In the genomic region with DNA sequence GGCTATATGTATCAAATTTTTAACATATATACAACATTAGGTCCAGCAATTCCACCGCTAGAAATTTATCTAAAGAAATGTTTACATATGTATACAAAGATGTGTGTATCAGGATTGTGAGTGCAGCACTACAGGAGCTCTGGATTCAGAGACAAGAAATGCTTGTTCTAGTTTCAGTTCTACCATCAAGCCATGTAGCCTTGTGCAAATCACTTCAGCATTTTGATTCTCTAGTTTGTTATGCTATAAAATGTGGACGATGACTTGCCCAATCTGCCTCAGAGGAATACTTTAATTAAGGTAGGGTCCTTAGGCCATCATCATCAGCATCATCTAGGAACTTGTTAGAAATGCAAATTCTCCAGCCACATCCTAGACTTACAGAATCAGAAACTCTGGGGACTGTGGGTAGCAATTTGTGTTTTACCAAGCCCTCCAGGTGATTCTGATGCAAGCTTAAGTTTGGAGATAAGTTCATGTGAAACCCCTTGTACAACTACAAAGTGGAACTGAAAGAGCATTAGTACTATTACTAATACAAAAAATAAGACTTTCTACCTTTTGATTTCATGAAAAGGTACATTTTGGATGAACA, we compare ENCODE assay signal across 14 cellular contexts.
DNase-seq lines count a peak whose midpoint lies in the region; ATAC-seq and TF ChIP-seq lines count a peak whose summit lies in the region.
"Had no signal": no experiment of that assay in that cellular context is flagged by ENCODE, and none has a peak within 500 bp of the region (broad histone marks: within the 10 kb centered on the region; RNA-seq: fewer than 3 reads in every experiment).

No MANE protein-coding gene starts in this region.

- no peak overlapping the region for H3K4me3 ChIP-seq in WERI-Rb-1 (ENCODE audit: low read depth, low read length)
- H3K4me3 ChIP-seq: SJSA1 had no signal

- H3K9me3 ChIP-seq in WERI-Rb-1 (ENCODE audit: severe bottlenecking): no peaks in the 10 kb centered on the region
- H3K9me3 ChIP-seq: SJSA1 had no signal

- H3K27ac Mint-ChIP-seq in activated T-cell treated with anti-CD3 and anti-CD28 coated beads, Interleukin-2, amount 50 U/mL, for 72 hours: peak overlapping the region; percentile 67
- H3K27ac Mint-ChIP-seq in stimulated activated memory B cell treated with anti-CD40 and anti-IgM and Interleukin-4, amounts not matched to agents 10 μg/mL and 1 μg/mL and 100 μg/mL, for 72 hours: peak overlapping the region; percentile 23
- H3K27ac Mint-ChIP-seq: progenitor cell of endocrine pancreas had no signal

- H3K27me3 ChIP-seq in WERI-Rb-1 (ENCODE audit: insufficient read depth, low read depth, severe bottlenecking): no peaks in the 10 kb centered on the region
- H3K27me3 ChIP-seq: SJSA1 had no signal

- H3K36me3 ChIP-seq in WERI-Rb-1: 0 out of 2 replicates have a peak, but pooled peaks cover 3% of the 10 kb centered on the region

- no peak for TF ChIP-seq CTCF in WERI-Rb-1 (IDR thresholded peaks at IDR 0.05; ENCODE audit: low read depth, low read length)

- DNase-seq in activated T-cell treated with anti-CD3 and anti-CD28 coated beads, Interleukin-2, amount 50 U/mL, for 72 hours: no peak
- no peak for DNase-seq in activated T-cell treated with anti-CD3 and anti-CD28 coated beads, Interleukin-2, amount 50 U/mL, for 1 hour
- DNase-seq in WERI-Rb-1: no peak
- DNase-seq in SHP77 treated with DMSO at 0.1 percent for 48 hours (lab: John Stamatoyannopoulos, UW): no peak
- no peak for DNase-seq in HEK293T (ENCODE audit: extremely low spot score)
- DNase-seq: activated CD4-positive, CD25-positive, alpha-beta regulatory T cell treated with anti-CD3 and anti-CD28 coated beads, Interleukin-2, amount 50 U/mL, for 72 hours; DMS79; NCI-H146; NCI-H774 had no signal

- peaks cover 49% of the 10 kb centered on the region for H3K4me1 Mint-ChIP-seq in activated T-cell treated with anti-CD3 and anti-CD28 coated beads, Interleukin-2, amount 50 U/mL, for 72 hours (ENCODE audit: low read depth)
- H3K4me1 Mint-ChIP-seq in stimulated activated memory B cell treated with anti-CD40 and anti-IgM and Interleukin-4, amounts not matched to agents 10 μg/mL and 1 μg/mL and 100 μg/mL, for 72 hours: peaks cover 48% of the 10 kb centered on the region

- H3K27ac ChIP-seq in WERI-Rb-1: no peak overlapping the region
- H3K27ac ChIP-seq: SJSA1 had no signal

- POLR2A ChIA-PET in HEK293T (lab: Yijun Ruan, JAX): no interaction called here

- H3K9me3 Mint-ChIP-seq in activated T-cell treated with anti-CD3 and anti-CD28 coated beads, Interleukin-2, amount 50 U/mL, for 72 hours: no peaks in the 10 kb centered on the region
- H3K9me3 Mint-ChIP-seq in stimulated activated memory B cell treated with anti-CD40 and anti-IgM and Interleukin-4, amounts not matched to agents 10 μg/mL and 1 μg/mL and 100 μg/mL, for 72 hours: no peaks in the 10 kb centered on the region

- peak overlapping the region in 1 of 2 donors; percentile 39 for H3K4me3 Mint-ChIP-seq in activated T-cell treated with anti-CD3 and anti-CD28 coated beads, Interleukin-2, amount 50 U/mL, for 72 hours
- peak overlapping the region; percentile 9 for H3K4me3 Mint-ChIP-seq in stimulated activated memory B cell treated with anti-CD40 and anti-IgM and Interleukin-4, amounts not matched to agents 10 μg/mL and 1 μg/mL and 100 μg/mL, for 72 hours

- H3K27me3 Mint-ChIP-seq in activated T-cell treated with anti-CD3 and anti-CD28 coated beads, Interleukin-2, amount 50 U/mL, for 72 hours (ENCODE audit: low read depth): no peaks in the 10 kb centered on the region
- H3K27me3 Mint-ChIP-seq in stimulated activated memory B cell treated with anti-CD40 and anti-IgM and Interleukin-4, amounts not matched to agents 10 μg/mL and 1 μg/mL and 100 μg/mL, for 72 hours: no peaks in the 10 kb centered on the region
- H3K27me3 Mint-ChIP-seq: progenitor cell of endocrine pancreas had no signal

- H3K36me3 Mint-ChIP-seq in activated T-cell treated with anti-CD3 and anti-CD28 coated beads, Interleukin-2, amount 50 U/mL, for 72 hours (ENCODE audit: insufficient read depth in 2 of 2): peaks cover 3 to 12% of the 10 kb centered on the region in 2 donors
- H3K36me3 Mint-ChIP-seq in stimulated activated memory B cell treated with anti-CD40 and anti-IgM and Interleukin-4, amounts not matched to agents 10 μg/mL and 1 μg/mL and 100 μg/mL, for 72 hours: peaks cover 28% of the 10 kb centered on the region

- peak in 1 of 2 donors; percentile 41 for ATAC-seq in activated T-cell treated with anti-CD3 and anti-CD28 coated beads, Interleukin-2, amount 50 U/mL, for 72 hours (replicated peaks in 1 of 2)
- ATAC-seq in GM21576 (IDR thresholded peaks at IDR 0.05; ENCODE audit: unreplicated experiment) (peak; percentile 56), HG03460 (IDR thresholded peaks at IDR 0.05; ENCODE audit: unreplicated experiment) (peak; percentile 63)
- ATAC-seq in stimulated activated memory B cell treated with anti-CD40 and anti-IgM and Interleukin-4, amounts not matched to agents 10 μg/mL and 1 μg/mL and 100 μg/mL, for 72 hours: peak; percentile 88

- CTCF ChIA-PET in HEK293T (lab: Yijun Ruan, JAX): no interaction called here

TF ChIP-seq in HEK293T, 16 proteins besides CTCF, POLR2A, EP300 and RAD21:
- TF ChIP-seq TARDBP (IDR thresholded peaks at IDR 0.05) (no peak), ZNF384 (IDR thresholded peaks at IDR 0.05) (no peak), HDGF (IDR thresholded peaks at IDR 0.05; ENCODE audit: borderline replicate concordance) (no peak), ELF4 (IDR thresholded peaks at IDR 0.05) (no peak), SP1 (IDR thresholded peaks at IDR 0.05) (no peak), SUZ12 (IDR thresholded peaks at IDR 0.05) (no peak)
